In the genomic region with DNA sequence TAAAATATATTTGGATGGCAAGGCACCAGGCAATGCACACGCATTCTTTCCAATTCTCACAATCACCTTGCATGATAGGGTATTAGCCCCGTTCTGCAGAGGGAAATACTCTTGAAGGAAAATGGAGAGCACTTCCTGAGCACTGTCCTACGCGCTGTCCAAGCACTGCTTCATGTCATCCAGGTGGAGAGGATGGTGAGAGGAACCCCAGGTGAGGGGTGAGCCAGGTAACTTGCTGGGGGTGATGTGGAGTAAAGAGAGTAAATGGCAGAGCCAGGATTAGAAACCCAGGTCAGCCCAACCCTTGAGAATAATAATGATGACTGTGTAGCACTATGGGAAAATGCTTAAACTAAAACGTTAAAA, we compare ENCODE assay signal across 8 cellular contexts. TPM values are rescaled to one million over a fixed set of nuclear protein-coding genes. Genes with fewer than 3 reads are reported as not detected.
DNase-seq lines count a peak whose midpoint lies in the region; ATAC-seq and TF ChIP-seq lines count a peak whose summit lies in the region.

No MANE protein-coding gene starts in this region.

- POLR2A ChIA-PET in BJ (lab: Charles Lee), result interaction anchor here (0.6 to 0.8 kb wide), 5 partner anchors 12 to 316 kb away, joined by 7 to 16 read pairs (median 13); no protein-coding TSS in a partner anchor
- POLR2A ChIA-PET in naive thymus-derived CD8-positive, alpha-beta T cell (lab: Charles Lee), result interaction anchor here (0.7 to 2.6 kb wide), 7 partner anchors 9 to 401 kb away, joined by 3 to 15 read pairs (median 4); a partner anchor contains a TSS

- H3K36me3 Mint-ChIP-seq in naive thymus-derived CD8-positive, alpha-beta T cell, result no peaks in the 10 kb centered on the region

- CTCF ChIA-PET in BJ (lab: Yijun Ruan, JAX), result interaction anchor here (1.0 to 2.6 kb wide), 3 partner anchors 11 to 18 kb away, joined by 3 to 10 read pairs (median 3); no protein-coding TSS in a partner anchor

- no peaks in the 10 kb centered on the region for H3K36me3 ChIP-seq in BJ (ENCODE audit: control insufficient read depth, insufficient read depth, low read length)

- TF ChIP-seq CTCF in BJ (IDR thresholded peaks at IDR 0.05; ENCODE audit: insufficient read depth, low read depth, low read length), result no peak
- no peak for TF ChIP-seq CTCF in coronary artery (IDR thresholded peaks at IDR 0.05)

- H3K4me3 ChIP-seq in BJ (ENCODE audit: low read depth, low read length), result peak overlapping the region; percentile 59
- H3K4me3 ChIP-seq in Jurkat, Clone E6-1 (ENCODE audit: low read length), result peak overlapping the region; percentile 66
- peak overlapping the region; percentile 86 for H3K4me3 ChIP-seq in coronary artery

- H3K27ac Mint-ChIP-seq in naive thymus-derived CD8-positive, alpha-beta T cell, result peak overlapping the region; percentile 94 to 99 (median 97)

- no peak for ATAC-seq in naive thymus-derived CD8-positive, alpha-beta T cell
- ATAC-seq in HG02852 (IDR thresholded peaks at IDR 0.05; ENCODE audit: unreplicated experiment), result no peak

- no peaks in the 10 kb centered on the region for H3K9me3 Mint-ChIP-seq in naive thymus-derived CD8-positive, alpha-beta T cell

- H3K27me3 Mint-ChIP-seq in naive thymus-derived CD8-positive, alpha-beta T cell, result no peaks in the 10 kb centered on the region

- DNase-seq in BJ (ENCODE audit: low read depth) (no peak), coronary artery (ENCODE audit: low spot score) (no peak), UCSD-AML1 (lab: John Stamatoyannopoulos, UW; ENCODE audit: unreplicated experiment) (no peak), NCI-H2107 treated with DMSO at 0.1 percent for 48 hours (lab: John Stamatoyannopoulos, UW; ENCODE audit: unreplicated experiment) (no peak), A172 (ENCODE audit: low spot score) (no peak)
- DNase-seq in Jurkat, Clone E6-1 (ENCODE audit: low read depth, low spot score), result no peak
- peak in 1 of 10 donors; percentile 22 for DNase-seq in naive thymus-derived CD8-positive, alpha-beta T cell

- H3K27ac ChIP-seq in coronary artery, result peak overlapping the region in 1 of 2 donors; percentile 93

- H3K27me3 ChIP-seq in BJ (ENCODE audit: control insufficient read depth, insufficient read depth, low read length), result no peaks in the 10 kb centered on the region

- peak overlapping the region; percentile 91 to 99 (median 96) for H3K4me3 Mint-ChIP-seq in naive thymus-derived CD8-positive, alpha-beta T cell

- peaks cover 17 to 34% (median 30%) of the 10 kb centered on the region in 4 donors for H3K4me1 Mint-ChIP-seq in naive thymus-derived CD8-positive, alpha-beta T cell

RNA-seq across cellular contexts. Expression of a gene that starts 0.7 kb away (rescaled TPM):
- 64.4 and 86.3 TPM in 2 replicates for polyA plus RNA-seq in BJ (2011; rRNA removed)
- 20.5 and 26.6 TPM in 2 replicates for polyA minus RNA-seq in BJ (2011; rRNA and poly(A)+ RNA removed)
- 50.2 TPM for polyA plus RNA-seq in Jurkat, Clone E6-1 (2012; ENCODE audit: insufficient read depth, insufficient read length)
- 10 to 100 TPM; 37.6 to 44.9 TPM for total RNA-seq in naive thymus-derived CD8-positive, alpha-beta T cell
- polyA plus RNA-seq in naive thymus-derived CD8-positive, alpha-beta T cell, result 10 to 100 TPM; 21.9 to 27.8 (median 23.8) TPM
- total RNA-seq in A172 (2014; rRNA removed; shearing (Covaris generic)), result 31.4 and 35.9 TPM in 2 replicates
